In the genomic region with DNA sequence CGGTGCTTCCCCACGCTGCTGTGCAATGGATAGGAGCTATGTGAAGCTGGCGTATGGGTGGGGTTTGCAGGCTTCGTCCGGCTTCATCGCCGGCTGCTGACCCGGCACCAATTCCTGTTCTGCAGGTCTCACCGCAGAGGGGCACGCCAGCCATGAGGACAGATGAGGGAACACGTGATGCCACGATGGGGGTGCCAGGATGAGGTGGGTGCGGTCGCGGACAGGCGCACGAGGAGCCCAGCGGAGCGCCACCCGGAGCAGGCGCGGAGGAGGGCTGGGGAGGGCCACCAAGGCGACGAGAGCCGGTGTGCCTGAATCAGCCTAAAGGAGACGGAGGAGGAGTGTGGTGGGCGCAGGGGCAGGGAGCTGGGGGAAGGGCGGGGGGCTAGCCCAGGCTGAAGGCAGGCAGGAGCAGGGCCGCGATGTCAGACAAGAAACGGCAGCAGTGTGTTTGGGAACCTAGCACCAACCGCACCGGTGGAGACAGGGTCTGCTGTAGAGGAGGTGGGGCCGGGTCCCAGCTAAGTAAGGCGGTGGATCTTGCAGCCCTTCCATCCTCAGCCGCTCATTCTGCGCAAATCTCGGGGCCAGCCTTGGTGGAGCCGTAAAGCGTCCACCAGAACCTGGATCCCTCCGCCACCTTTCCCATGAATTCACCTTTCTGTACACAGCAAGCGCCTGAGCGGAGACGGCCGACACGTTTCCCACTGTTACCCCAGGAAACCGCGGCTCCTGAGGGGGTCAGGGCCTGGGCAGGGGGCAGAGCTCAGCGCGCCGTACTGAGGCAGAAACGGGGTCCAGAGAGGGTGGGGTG, we compare ENCODE assay signal across 9 cellular contexts. TPM values are rescaled to one million over a fixed set of nuclear protein-coding genes. Genes with fewer than 3 reads are reported as not detected.
DNase-seq lines count a peak whose midpoint lies in the region; FAIRE-seq and TF ChIP-seq lines count a peak whose summit lies in the region.
"Had no signal": no experiment of that assay in that cellular context is flagged by ENCODE, and none has a peak within 500 bp of the region (broad histone marks: within the 10 kb centered on the region; RNA-seq: fewer than 3 reads in every experiment).

No MANE protein-coding gene starts in this region.

- H3K27me3 ChIP-seq in SJCRH30: no peaks in the 10 kb centered on the region
- H3K27me3 ChIP-seq in kidney epithelial cell (ENCODE audit: control insufficient read depth, insufficient read depth, low read length): peaks cover 11% of the 10 kb centered on the region

- H3K4me3 ChIP-seq in SJCRH30 (peak overlapping the region; percentile 63), kidney epithelial cell (ENCODE audit: low read depth, low read length) (peak overlapping the region; percentile 52)

- no peak for FAIRE-seq in HTR-8/SVneo (lab: Jason Lieb, UNC)
- FAIRE-seq: frontal cortex had no signal

- no peaks in the 10 kb centered on the region for H3K36me3 ChIP-seq in SJCRH30
- H3K36me3 ChIP-seq in kidney epithelial cell (ENCODE audit: control insufficient read depth, insufficient read depth, low read length): no peaks in the 10 kb centered on the region

- DNase-seq in NCI-H2196 (lab: John Stamatoyannopoulos, UW; ENCODE audit: unreplicated experiment): peak; percentile 21
- DNase-seq in NCI-H2196 treated with DMSO at 0.1 percent for 48 hours (lab: John Stamatoyannopoulos, UW; ENCODE audit: unreplicated experiment): no peak
- peak; percentile 76 for DNase-seq in HTR-8/SVneo (ENCODE audit: insufficient read length, low spot score)
- DNase-seq in SJCRH30: peak; percentile 77
- peak; percentile 86 for DNase-seq in cerebellar cortex (ENCODE audit: low spot score)
- DNase-seq in kidney epithelial cell (ENCODE audit: low read depth): no peak
- peak; percentile 66 for DNase-seq in stimulated activated CD8-positive, alpha-beta memory T cell treated with anti-CD3 and anti-CD28 coated beads, Interleukin-4, amount 100 ng/mL, for 24 hours (ENCODE audit: low read depth)
- no peak for DNase-seq in GM19240 (ENCODE audit: insufficient read length, low spot score)

- H3K27ac ChIP-seq in SJCRH30: no peak overlapping the region

- no peak for TF ChIP-seq CTCF in kidney epithelial cell (IDR thresholded peaks at IDR 0.05; ENCODE audit: insufficient read depth, low read length, poor library complexity, severe bottlenecking)

- H3K4me1 ChIP-seq in SJCRH30: peaks cover 5% of the 10 kb centered on the region; the same call in 1 of the 2 replicates

- H3K9me3 ChIP-seq in SJCRH30 (replicated peaks): no peaks in the 10 kb centered on the region

RNA-seq across cellular contexts. Expression of a gene that starts 17.0 kb away (rescaled TPM):
- 0.10 and 0.16 TPM in 2 replicates for total RNA-seq in SJCRH30 (2014; rRNA removed; shearing (Covaris generic))
- 0.14 and 1.5 TPM in 2 replicates for total RNA-seq in kidney epithelial cell

RNA-seq across cellular contexts. Expression of a gene that starts 54.0 kb away (rescaled TPM):
- not detected in 2 replicates for total RNA-seq in SJCRH30 (2014; rRNA removed; shearing (Covaris generic))
- total RNA-seq in kidney epithelial cell: 2.0 and 3.8 TPM in 2 replicates
- total RNA-seq: frontal cortex had no signal

Comparison
In these comparisons a context has a peak if more than half of its experiments do, and no peak if none do; other contexts are left out.
1. DNase-seq: peak in NCI-H2196 (single experiment), HTR-8/SVneo (single experiment), SJCRH30 (2 of 2), cerebellar cortex (single experiment) and stimulated activated CD8-positive, alpha-beta memory T cell treated with anti-CD3 and anti-CD28 coated beads, Interleukin-4, amount 100 ng/mL, for 24 hours (single experiment); none in NCI-H2196 treated with DMSO at 0.1 percent for 48 hours (single experiment), kidney epithelial cell (single experiment) and GM19240 (single experiment).